Comparison of ENCODE assay signal across 28 cellular contexts in the genomic region with DNA sequence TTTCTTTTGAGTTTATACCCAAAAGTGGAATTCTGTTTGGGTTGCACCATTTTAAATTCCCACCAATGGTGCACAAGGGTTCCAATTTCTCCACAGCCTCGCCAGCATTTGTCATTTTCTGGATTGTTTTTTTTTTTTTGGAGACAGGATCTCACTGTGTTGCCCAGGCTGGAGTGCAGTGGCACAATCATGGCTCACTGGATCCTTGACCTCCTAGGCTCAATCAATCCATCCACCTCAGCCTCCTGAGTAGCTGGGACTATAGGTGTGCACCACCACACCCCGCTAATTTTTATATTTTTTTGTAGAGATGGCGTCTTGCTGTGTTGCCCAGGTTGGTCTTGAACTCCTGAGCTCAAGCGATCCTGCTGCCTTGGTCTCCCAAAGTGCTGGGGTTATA.
"Had no signal": no experiment of that assay in that cellular context is flagged by ENCODE, and none has a peak within 500 bp of the region (broad histone marks: within the 10 kb centered on the region; RNA-seq: fewer than 3 reads in every experiment).

No MANE protein-coding gene starts in this region.

- H3K9ac ChIP-seq: SK-N-SH had no signal

- H3K27ac ChIP-seq: adrenal gland, Peyer's patch, RWPE1, SJCRH30 had no signal

- H3K4me2 ChIP-seq: SK-N-SH had no signal

- H3K9me2 ChIP-seq: SK-N-SH had no signal

- H3K36me3 ChIP-seq: adrenal gland, MG63, Peyer's patch, SJCRH30 had no signal

- ATAC-seq: activated CD8-positive, alpha-beta T cell treated with anti-CD3 and anti-CD28 coated beads, Interleukin-2, amount 10 ng/mL, durations not matched to agents 7 days and 5 days had no signal

- H3K9me3 ChIP-seq: adrenal gland, MG63, Peyer's patch, SJCRH30, SK-N-SH had no signal

- H3K4me3 ChIP-seq: adrenal gland, MG63, Peyer's patch, SJCRH30 had no signal

- DNase-seq: activated CD4-positive, alpha-beta T cell treated with anti-CD3 and anti-CD28 coated beads for 48 hours; activated CD4-positive, alpha-beta T cell treated with anti-CD3 and anti-CD28 coated beads, Interleukin-2, amount 50 U/mL, for 4 hours; activated CD4-positive, CD25-positive, alpha-beta regulatory T cell treated with anti-CD3 and anti-CD28 coated beads, Interleukin-2, amount 50 U/mL, for 72 hours; activated CD8-positive, alpha-beta memory T cell treated with anti-CD3 and anti-CD28 coated beads, Interleukin-2, amount 50 U/mL, for 48 hours; activated CD8-positive, alpha-beta T cell treated with anti-CD3 and anti-CD28 coated beads, Interleukin-2, amount 10 ng/mL, durations not matched to agents 7 days and 5 days; activated naive CD4-positive, alpha-beta T cell treated with anti-CD3 and anti-CD28 coated beads, Interleukin-2, amount 50 U/mL, for 16 hours; activated naive CD8-positive, alpha-beta T cell treated with anti-CD3 and anti-CD28 coated beads, Interleukin-2, amount 10 ng/mL, durations not matched to agents 7 days and 5 days; activated T-cell treated with anti-CD3 and anti-CD28 coated beads, Interleukin-2, amount 50 U/mL, for 1 hour; adrenal gland; anterior cingulate cortex; cerebellar nuclear complex; MG63; MV-4-11; NCI-H1092 treated with DMSO at 0.1 percent for 48 hours; NCI-H1417 treated with DMSO at 0.1 percent for 48 hours; NCI-H1694; NCI-H2029; NCI-H2107; NCI-H345; NCI-H510A; NCI-H526 treated with DMSO at 0.1 percent for 48 hours; NCI-H82; Peyer's patch; Right ventricle myocardium superior; SJCRH30; SK-N-SH; SW 1271 had no signal

- H3K27me3 ChIP-seq: adrenal gland, MG63, Peyer's patch, SJCRH30 had no signal
